ENCODE assay signal across 33 cellular contexts in the genomic region with DNA sequence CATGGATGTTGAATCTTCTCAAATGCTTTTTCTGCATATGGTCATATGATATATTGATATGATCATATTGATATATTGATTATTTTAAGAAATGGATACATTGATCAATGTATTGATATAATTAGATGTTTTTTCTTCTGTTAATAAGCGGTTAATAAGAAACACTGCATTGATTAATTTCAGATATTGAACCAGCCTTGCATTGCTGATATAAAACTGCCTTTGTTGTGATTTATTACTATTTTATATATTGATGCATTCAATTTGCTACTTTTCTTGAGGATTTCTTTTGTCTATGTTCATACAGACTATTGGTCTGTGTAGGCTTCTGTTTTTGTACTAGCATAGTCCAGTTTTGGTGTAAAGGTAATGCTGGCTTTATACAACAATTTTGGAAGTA.
DNase-seq lines count a peak whose midpoint lies in the region; ATAC-seq, FAIRE-seq and TF ChIP-seq lines count a peak whose summit lies in the region.
"Had no signal": no experiment of that assay in that cellular context is flagged by ENCODE, and none has a peak within 500 bp of the region (broad histone marks: within the 10 kb centered on the region; RNA-seq: fewer than 3 reads in every experiment).

No MANE protein-coding gene starts in this region.

- no peak overlapping the region for H3K4me2 ChIP-seq in K562 (ENCODE audit: insufficient read depth, low read length)
- H3K4me2 ChIP-seq: A549; BLaER1; BLaER1 treated with 17β-estradiol and CSF1 and Interleukin-3, amounts not matched to agents 10 nM and 100 nM had no signal

- no peaks in the 10 kb centered on the region for H3K4me1 Mint-ChIP-seq in T-helper 2 cell treated with Interferon-gamma antibody and Interleukin-4, amounts not matched to agents 5 μg/mL and 100 μg/mL, for 36 hours (ENCODE audit: low read depth)
- H3K4me1 Mint-ChIP-seq: B cell; CD4-positive, alpha-beta memory T cell; CD4-positive, CD25-positive, alpha-beta regulatory T cell; CD8-positive, alpha-beta memory T cell had no signal

- H3K9me3 Mint-ChIP-seq in T-helper 2 cell treated with Interferon-gamma antibody and Interleukin-4, amounts not matched to agents 5 μg/mL and 100 μg/mL, for 36 hours: peaks cover 14% of the 10 kb centered on the region

- POLR2A ChIA-PET in HEK293T (lab: Yijun Ruan, JAX) (no interaction called here), K562 (lab: Yijun Ruan, JAX) (interaction anchor here (1.0 kb wide), 1 partner anchor 12 kb away, joined by 3 read pairs; no protein-coding TSS in a partner anchor)

- no peaks in the 10 kb centered on the region for H3K9me1 ChIP-seq in K562 (ENCODE audit: control insufficient read depth, insufficient read depth, low read length)

- no peak for TF ChIP-seq RAD21 in K562 (CRISPR knock-in tag; conservative IDR thresholded peaks at IDR 0.05 in 1 of 2, IDR thresholded peaks at IDR 0.05 in 1 of 2)

- CTCF ChIA-PET in HEK293T (lab: Yijun Ruan, JAX): no interaction called here
- CTCF ChIA-PET in K562 (lab: Yijun Ruan, JAX; ENCODE audit: low intra/inter-chr PET ratio): no interaction called here

- no peak overlapping the region for H3K4me3 Mint-ChIP-seq in T-helper 2 cell treated with Interferon-gamma antibody and Interleukin-4, amounts not matched to agents 5 μg/mL and 100 μg/mL, for 36 hours
- H3K4me3 Mint-ChIP-seq: B cell; CD14-positive monocyte; CD4-positive, alpha-beta T cell; CD4-positive, CD25-positive, alpha-beta regulatory T cell; CD8-positive, alpha-beta memory T cell; CD8-positive, alpha-beta T cell had no signal

- TF ChIP-seq POLR2A in K562 (conservative IDR thresholded peaks at IDR 0.05) (no peak), ovary (IDR thresholded peaks at IDR 0.05) (no peak)

- H3K4me3 ChIP-seq in K562 (no peak overlapping the region), ovary (no peak overlapping the region)
- H3K4me3 ChIP-seq: A549; BLaER1; BLaER1 treated with 17β-estradiol and CSF1 and Interleukin-3, amounts not matched to agents 10 nM and 100 nM had no signal

- H3K27ac Mint-ChIP-seq in T-helper 2 cell treated with Interferon-gamma antibody and Interleukin-4, amounts not matched to agents 5 μg/mL and 100 μg/mL, for 36 hours: no peak overlapping the region
- H3K27ac Mint-ChIP-seq: B cell; CD14-positive monocyte; CD4-positive, alpha-beta T cell; CD4-positive, CD25-positive, alpha-beta regulatory T cell; CD8-positive, alpha-beta memory T cell; CD8-positive, alpha-beta T cell had no signal

- H3K27me3 Mint-ChIP-seq in T-helper 2 cell treated with Interferon-gamma antibody and Interleukin-4, amounts not matched to agents 5 μg/mL and 100 μg/mL, for 36 hours (ENCODE audit: low read depth): peaks cover 2% of the 10 kb centered on the region

- FAIRE-seq in K562 (lab: Jason Lieb, UNC): no peak
- FAIRE-seq: A204.1, A549, D721Med had no signal

- no peaks in the 10 kb centered on the region for H3K36me3 ChIP-seq in K562 (ENCODE audit: control insufficient read depth, insufficient read depth, low read length)
- no peaks in the 10 kb centered on the region for H3K36me3 ChIP-seq in ovary
- H3K36me3 ChIP-seq: BE2C; BLaER1; BLaER1 treated with 17β-estradiol and CSF1 and Interleukin-3, amounts not matched to agents 10 nM and 100 nM had no signal

- no peak for TF ChIP-seq EP300 in K562 (IDR thresholded peaks at IDR 0.05; ENCODE audit: low read length)
- TF ChIP-seq EP300 in ovary (IDR thresholded peaks at IDR 0.05): no peak

- no peaks in the 10 kb centered on the region for H3K27me3 ChIP-seq in K562 (ENCODE audit: control insufficient read depth in 2 of 2, insufficient read depth in 2 of 2, low read length in 2 of 2)
- H3K27me3 ChIP-seq in ovary: no peaks in the 10 kb centered on the region
- H3K27me3 ChIP-seq: BE2C; BLaER1; BLaER1 treated with 17β-estradiol and CSF1 and Interleukin-3, amounts not matched to agents 10 nM and 100 nM had no signal

- H3K4me1 ChIP-seq in K562 (replicated peaks in 1 of 2; ENCODE audit: control insufficient read depth in 2 of 2, insufficient read depth in 2 of 2, low read length in 2 of 2) (no peaks in the 10 kb centered on the region), ovary (ENCODE audit: insufficient read depth) (no peaks in the 10 kb centered on the region)
- H3K4me1 ChIP-seq: A549, BE2C, BLaER1, Caco-2 had no signal

- WGBS in K562 (ENCODE audit: insufficient coverage, low coverage, missing lambda C conversion rate): 0% methylated on average over 1 of the region's 1 CpG
- WGBS in ovary, 3 donors: 97 to 100% (median 99%) methylated on average over 1 of the region's 1 CpG

- no peaks in the 10 kb centered on the region for H3K79me2 ChIP-seq in K562 (ENCODE audit: control insufficient read depth, insufficient read depth, low read length)

- H3K9ac ChIP-seq in K562 (ENCODE audit: insufficient read depth in 1 of 2, low read depth in 2 of 2, low read length in 2 of 2): no peak overlapping the region
- H3K9ac ChIP-seq: BLaER1; BLaER1 treated with 17β-estradiol and CSF1 and Interleukin-3, amounts not matched to agents 10 nM and 100 nM had no signal

- in situ Hi-C loops in K562 (cut with MboI): no loop called here

- no peak for ATAC-seq in K562
- ATAC-seq: A549; CD8-positive, alpha-beta T cell had no signal

- TF ChIP-seq CTCF in K562 (IDR thresholded peaks at IDR 0.05 in 2 of 3, conservative IDR thresholded peaks at IDR 0.05 in 1 of 3; ENCODE audit: insufficient read depth in 2 of 3, low read depth in 1 of 3, low read length in 3 of 3) (no peak), ovary (IDR thresholded peaks at IDR 0.05) (no peak)

- H2AFZ ChIP-seq in K562 (ENCODE audit: low read depth, low read length): no peak overlapping the region

- no peak overlapping the region for H3K27ac ChIP-seq in K562 (ENCODE audit: extremely low read depth, low read depth, low read length)
- H3K27ac ChIP-seq in ovary: no peak overlapping the region
- H3K27ac ChIP-seq: 22Rv1; A549; BLaER1; BLaER1 treated with 17β-estradiol and CSF1 and Interleukin-3, amounts not matched to agents 10 nM and 100 nM; C4-2B had no signal

- DNase-seq in HEK293T (ENCODE audit: extremely low spot score) (no peak), K562 (ENCODE audit: extremely low read depth in 1 of 4, low spot score in 3 of 4) (no peak), ovary (no peak)
- DNase-seq in T-helper 2 cell treated with Interferon-gamma antibody and Interleukin-4, amounts not matched to agents 5 μg/mL and 100 μg/mL, for 36 hours (ENCODE audit: low spot score): no peak
- DNase-seq: 8988T; ACHN; AML-193; BE2C; C1 segment of cervical spinal cord; Caco-2; Calu3; CD4-positive, alpha-beta memory T cell; CD4-positive, alpha-beta T cell; CD4-positive, CD25-positive, alpha-beta regulatory T cell; CD8-positive, alpha-beta memory T cell; CD8-positive, alpha-beta T cell; COR-L47; DMS 273 treated with DMSO at 0.1 percent for 48 hours; DMS153; DMS53; DMS79; DMS79 treated with DMSO at 0.1 percent for 48 hours; DND-41; EL had no signal

- H3K36me3 Mint-ChIP-seq in T-helper 2 cell treated with Interferon-gamma antibody and Interleukin-4, amounts not matched to agents 5 μg/mL and 100 μg/mL, for 36 hours (ENCODE audit: low read depth): no peaks in the 10 kb centered on the region
- H3K36me3 Mint-ChIP-seq: CD14-positive monocyte; CD4-positive, CD25-positive, alpha-beta regulatory T cell; CD8-positive, alpha-beta T cell had no signal

- H3K9me3 ChIP-seq in K562 (replicated peaks; ENCODE audit: control insufficient read depth, insufficient read depth, low read depth, low read length): peaks cover 5% of the 10 kb centered on the region; the same call in 1 of the 2 replicates
- peaks cover 0 to 2% of the 10 kb centered on the region in 2 donors for H3K9me3 ChIP-seq in ovary
- H3K9me3 ChIP-seq: BE2C had no signal

- no TSS peak for BruUV-seq in K562 (replicated peaks; lab: Mats Ljungman, UMichigan)

- no peaks in the 10 kb centered on the region for H4K20me1 ChIP-seq in K562 (replicated peaks; ENCODE audit: control insufficient read depth, insufficient read depth, low read length)
- H4K20me1 ChIP-seq: BLaER1; BLaER1 treated with 17β-estradiol and CSF1 and Interleukin-3, amounts not matched to agents 10 nM and 100 nM had no signal

- intact Hi-C loops in K562 (cut with micrococcal nuclease) (no loop called here), ovary (cut with DNase I) (no loop called here)

TF ChIP-seq in HEK293T, 16 proteins besides CTCF, POLR2A, EP300 and RAD21:
- TF ChIP-seq PKNOX1 (IDR thresholded peaks at IDR 0.05) (0 out of 2 replicates have a peak, but pooled peaks have one; percentile 26), NFRKB (IDR thresholded peaks at IDR 0.05) (no peak)
